24 cellular contexts compared by ENCODE assay signal in genomic region chr13:111468037-111468959, GRCh38.
"Had no signal": no experiment of that assay in that cellular context is flagged by ENCODE, and none has a peak within 500 bp of the region (broad histone marks: within the 10 kb centered on the region; RNA-seq: fewer than 3 reads in every experiment).

No MANE protein-coding gene starts in this region.

- H3K4me1 ChIP-seq: prostate gland, right atrium auricular region, transverse colon had no signal

- H3K27me3 ChIP-seq: right atrium auricular region had no signal

- H3K27ac ChIP-seq: dorsolateral prefrontal cortex, neutrophil, prostate gland, right atrium auricular region, thoracic aorta, transverse colon had no signal

- H3K36me3 Mint-ChIP-seq: immature natural killer cell; naive thymus-derived CD4-positive, alpha-beta T cell; stimulated activated memory B cell treated with anti-CD40 and anti-IgM and Interleukin-4, amounts not matched to agents 10 μg/mL and 1 μg/mL and 100 μg/mL, for 72 hours had no signal

- H3K4me3 Mint-ChIP-seq: immature natural killer cell; naive thymus-derived CD4-positive, alpha-beta T cell; stimulated activated memory B cell treated with anti-CD40 and anti-IgM and Interleukin-4, amounts not matched to agents 10 μg/mL and 1 μg/mL and 100 μg/mL, for 72 hours had no signal

- H3K9me3 ChIP-seq: neutrophil, prostate gland, thoracic aorta, transverse colon had no signal

- H3K27ac Mint-ChIP-seq: immature natural killer cell; naive thymus-derived CD4-positive, alpha-beta T cell; stimulated activated memory B cell treated with anti-CD40 and anti-IgM and Interleukin-4, amounts not matched to agents 10 μg/mL and 1 μg/mL and 100 μg/mL, for 72 hours had no signal

- H3K4me1 Mint-ChIP-seq: immature natural killer cell; naive thymus-derived CD4-positive, alpha-beta T cell; stimulated activated memory B cell treated with anti-CD40 and anti-IgM and Interleukin-4, amounts not matched to agents 10 μg/mL and 1 μg/mL and 100 μg/mL, for 72 hours had no signal

- H3K9me3 Mint-ChIP-seq: immature natural killer cell had no signal

- H3K4me3 ChIP-seq: dorsolateral prefrontal cortex, prostate gland, right atrium auricular region, thoracic aorta, transverse colon had no signal

- DNase-seq: caudate nucleus; cerebellar nuclear complex; effector CD4-positive, alpha-beta T cell; hypothalamus; immature natural killer cell; islet precursor cell; kidney glomerular epithelial cell; left colon; left ventricle myocardium superior; mesendoderm; midbrain; stimulated activated CD4-positive, alpha-beta T cell treated with anti-CD3 and anti-CD28 coated beads, Interleukin-2, amount 100 ng/mL, for 24 hours; stimulated activated CD4-positive, alpha-beta T cell treated with anti-CD3 and anti-CD28 coated beads, Interleukin-4, amount 100 ng/mL, for 24 hours; stimulated activated naive CD8-positive, alpha-beta T cell treated with anti-CD3 and anti-CD28 coated beads, Interleukin-15, Interleukin-2, amounts not matched to agents 100 U/mL and 50 U/mL, for 24 hours; substantia nigra; transverse colon had no signal

- H3K36me3 ChIP-seq: neutrophil, prostate gland, right atrium auricular region, thoracic aorta, transverse colon had no signal

- ATAC-seq: left colon; left ventricle myocardium superior; naive thymus-derived CD4-positive, alpha-beta T cell; sciatic nerve; stimulated activated memory B cell treated with anti-CD40 and anti-IgM and Interleukin-4, amounts not matched to agents 10 μg/mL and 1 μg/mL and 100 μg/mL, for 72 hours; stimulated activated naive CD8-positive, alpha-beta T cell treated with anti-CD3 and anti-CD28 coated beads, Interleukin-15, Interleukin-2, amounts not matched to agents 100 U/mL and 50 U/mL, for 24 hours had no signal
